22 cellular contexts compared by ENCODE assay signal in genomic region chr11:44884056-44884455, GRCh38.
DNase-seq lines count a peak whose midpoint lies in the region; ATAC-seq, FAIRE-seq and TF ChIP-seq lines count a peak whose summit lies in the region.
"Had no signal": no experiment of that assay in that cellular context is flagged by ENCODE, and none has a peak within 500 bp of the region (broad histone marks: within the 10 kb centered on the region; RNA-seq: fewer than 3 reads in every experiment).

No MANE protein-coding gene starts in this region.

- H3K27ac ChIP-seq in H1 (ENCODE audit: low read depth, low read length): no peak overlapping the region
- H3K27ac ChIP-seq in breast epithelium: no peak overlapping the region
- H3K27ac ChIP-seq: SJSA1 had no signal

- TF ChIP-seq EP300 in H1 (IDR thresholded peaks at IDR 0.05; ENCODE audit: borderline replicate concordance in 1 of 2, low read depth in 2 of 2, low read length in 2 of 2): no peak

- intact Hi-C loops in breast epithelium (cut with DNase I; ENCODE audit: low total_unique reads): no loop called here

- no peak overlapping the region for H2AK5ac ChIP-seq in H1 (ENCODE audit: low read depth, low read length)

- no peak for TF ChIP-seq RAD21 in H1 (IDR thresholded peaks at IDR 0.05 in 1 of 2, conservative IDR thresholded peaks at IDR 0.05 in 1 of 2; ENCODE audit: low read depth in 2 of 2, low read length in 2 of 2)

- CTCF ChIA-PET in H1 (lab: Charles Lee; ENCODE audit: partially characterized antibody) (interaction anchor here (0.9 to 4.1 kb wide), 6 partner anchors 9 to 458 kb away, joined by 3 to 26 read pairs (median 10); no protein-coding TSS in a partner anchor), T-cell (lab: Charles Lee) (no interaction called here)

- H2BK12ac ChIP-seq in H1 (ENCODE audit: low read depth, low read length): peak overlapping the region; percentile 64; the same call in 1 of the 2 replicates

- H2BK120ac ChIP-seq in H1 (replicated peaks; ENCODE audit: low read depth, low read length): no peak overlapping the region

- H3K36me3 ChIP-seq in H1 (ENCODE audit: control insufficient read depth in 2 of 4, insufficient read depth in 4 of 4, low read length in 3 of 4) (no peaks in the 10 kb centered on the region), breast epithelium (no peaks in the 10 kb centered on the region)
- H3K36me3 ChIP-seq: BE2C, SJSA1 had no signal

- H3K79me1 ChIP-seq in H1 (ENCODE audit: low read depth, low read length): no peaks in the 10 kb centered on the region

- H3K9me3 Mint-ChIP-seq in nephron progenitor cell: no peaks in the 10 kb centered on the region
- H3K9me3 Mint-ChIP-seq in type B pancreatic cell: no peaks in the 10 kb centered on the region
- H3K9me3 Mint-ChIP-seq in T-cell: no peaks in the 10 kb centered on the region

- H3K4me1 ChIP-seq in H1 (replicated peaks in 1 of 4; ENCODE audit: control insufficient read depth in 3 of 4, insufficient read depth in 4 of 4, low read length in 3 of 4) (peaks cover 14 to 26% (median 20%) of the 10 kb centered on the region in 4 experiments), breast epithelium (no peaks in the 10 kb centered on the region)

- no peak overlapping the region for H2BK20ac ChIP-seq in H1 (ENCODE audit: low read length)

- no peak overlapping the region for H3K18ac ChIP-seq in H1 (ENCODE audit: extremely low read depth, low read length)

- H2BK15ac ChIP-seq in H1 (ENCODE audit: low read length): no peak overlapping the region

- no peaks in the 10 kb centered on the region for H3K36me3 Mint-ChIP-seq in nephron progenitor cell (ENCODE audit: low read depth)
- H3K36me3 Mint-ChIP-seq in type B pancreatic cell: no peaks in the 10 kb centered on the region
- peaks cover 2% of the 10 kb centered on the region for H3K36me3 Mint-ChIP-seq in T-cell

- no peak overlapping the region for H3K56ac ChIP-seq in H1 (replicated peaks; ENCODE audit: insufficient read length, low read depth, low read length)

- no peak overlapping the region for H2AFZ ChIP-seq in H1 (ENCODE audit: low read length)

- no peak overlapping the region for H3K14ac ChIP-seq in H1 (ENCODE audit: insufficient read length)

- no peaks in the 10 kb centered on the region for H3K79me2 ChIP-seq in H1 (ENCODE audit: control insufficient read depth in 1 of 2, insufficient read depth in 2 of 2, low read length in 2 of 2)

- no peak overlapping the region for H2BK5ac ChIP-seq in H1 (ENCODE audit: low read depth, low read length)

- no peak overlapping the region for H3K4me2 ChIP-seq in H1 (ENCODE audit: insufficient read depth in 1 of 2, low read depth in 2 of 2, low read length in 2 of 2)
- H3K4me2 ChIP-seq: A549 had no signal

- H3K4me3 ChIP-seq in H1 (ENCODE audit: extremely low read depth in 1 of 4, insufficient read depth in 2 of 4, low read depth in 3 of 4, low read length in 4 of 4): no peak overlapping the region
- H3K4me3 ChIP-seq in breast epithelium: no peak overlapping the region
- H3K4me3 ChIP-seq: A549, SJSA1 had no signal

- H3K9ac ChIP-seq in H1 (replicated peaks in 1 of 4; ENCODE audit: extremely low read depth in 1 of 4, low read depth in 3 of 4, low read length in 3 of 4): no peak overlapping the region

- DNase-seq in HuH-7 (ENCODE audit: low spot score): peak; percentile 41
- no peak for DNase-seq in H1 (ENCODE audit: low read depth in 1 of 2, low spot score in 2 of 2)
- DNase-seq in nephron progenitor cell: no peak
- DNase-seq in type B pancreatic cell (ENCODE audit: extremely low spot score, unreplicated experiment): no peak
- DNase-seq in NCI-H1092 (lab: John Stamatoyannopoulos, UW): no peak
- DNase-seq in breast epithelium (ENCODE audit: low spot score in 2 of 2): no peak
- no peak for DNase-seq in T-cell
- DNase-seq: BE2C, EL, GF-D8, H7, MM.1S, NCI-H1048, NCI-H146, NCI-H2029 treated with DMSO at 0.1 percent for 48 hours, NCI-H2171, NCI-H345, NCI-H524, NCI-H774 had no signal

- POLR2A ChIA-PET in H1 (lab: Charles Lee; ENCODE audit: partially characterized antibody): interaction anchor here (0.5 to 1.1 kb wide), 4 partner anchors 10 to 722 kb away, joined by 3 to 4 read pairs (median 3); no protein-coding TSS in a partner anchor
- POLR2A ChIA-PET in T-cell (lab: Charles Lee): no interaction called here

- TF ChIP-seq CTCF in H1 (IDR thresholded peaks at IDR 0.05; ENCODE audit: control extremely low read depth in 1 of 3, insufficient read depth in 1 of 3, low read depth in 1 of 3, low read length in 3 of 3) (no peak), nephron progenitor cell (IDR thresholded peaks at IDR 0.05) (no peak), type B pancreatic cell (conservative IDR thresholded peaks at IDR 0.05) (no peak), breast epithelium (IDR thresholded peaks at IDR 0.05) (no peak)

- TF ChIP-seq POLR2A in H1 (IDR thresholded peaks at IDR 0.05; ENCODE audit: control extremely low read depth in 1 of 2, low read depth in 2 of 2, low read length in 2 of 2): no peak
- TF ChIP-seq POLR2A in breast epithelium (IDR thresholded peaks at IDR 0.05): no peak

- no peak overlapping the region for H4K91ac ChIP-seq in H1 (replicated peaks; ENCODE audit: insufficient read length, low read length)

- H3K9me3 ChIP-seq in H1 (ENCODE audit: insufficient read depth in 2 of 2, low read depth in 1 of 2, low read length in 1 of 2) (no peaks in the 10 kb centered on the region), breast epithelium (no peaks in the 10 kb centered on the region)
- H3K9me3 ChIP-seq: A549, BE2C, SJSA1 had no signal

- H3K4me3 Mint-ChIP-seq in nephron progenitor cell (no peak overlapping the region), type B pancreatic cell (peak overlapping the region; percentile 49), T-cell (no peak overlapping the region)

- no peak for ATAC-seq in T-cell (replicated peaks in 1 of 4)
- ATAC-seq: A549, Panc1 had no signal

- H4K20me1 ChIP-seq in H1 (replicated peaks in 1 of 2; ENCODE audit: control insufficient read depth in 1 of 2, insufficient read depth in 2 of 2, low read length in 2 of 2): no peaks in the 10 kb centered on the region

- H4K5ac ChIP-seq in H1 (ENCODE audit: insufficient read length, low read depth, low read length): no peak overlapping the region

- H3K23ac ChIP-seq in H1 (ENCODE audit: insufficient read length): no peak overlapping the region

- no peak overlapping the region for H3K4ac ChIP-seq in H1 (replicated peaks; ENCODE audit: insufficient read length, low read depth, low read length)

- no peaks in the 10 kb centered on the region; the same call in 1 of the 2 replicates for H3K23me2 ChIP-seq in H1 (ENCODE audit: low read depth, low read length)

- no peak for FAIRE-seq in H1 (lab: Jason Lieb, UNC)
- FAIRE-seq: A549 had no signal

- no peak overlapping the region; the same call in 1 of the 2 replicates for H4K8ac ChIP-seq in H1 (ENCODE audit: extremely low read depth, insufficient read depth, low read length)

- peak overlapping the region; percentile 72 for H3K27ac Mint-ChIP-seq in nephron progenitor cell
- H3K27ac Mint-ChIP-seq in type B pancreatic cell: no peak overlapping the region
- no peak overlapping the region for H3K27ac Mint-ChIP-seq in T-cell

- 82% methylated on average over 6 of the region's 6 CpGs; no CpG with 5 or more reads in 1 of the 2 experiments for WGBS in H1 (ENCODE audit: extremely low coverage in 1 of 2, insufficient coverage in 1 of 2, insufficient read length in 1 of 2, insufficient replicate concordance in 2 of 2, low coverage in 1 of 2, low lambda C conversion rate in 2 of 2, missing lambda C conversion rate in 1 of 2), 2 experiments

- H3K4me1 Mint-ChIP-seq in nephron progenitor cell (peaks cover 53% of the 10 kb centered on the region), type B pancreatic cell (ENCODE audit: unreplicated experiment) (peaks cover 48% of the 10 kb centered on the region), T-cell (peaks cover 0 to 11% (median 7%) of the 10 kb centered on the region in 3 donors)

- H3K27me3 Mint-ChIP-seq in nephron progenitor cell (ENCODE audit: low read depth, poor library complexity) (peaks cover 9% of the 10 kb centered on the region), type B pancreatic cell (no peaks in the 10 kb centered on the region), T-cell (no peaks in the 10 kb centered on the region)

- H3K27me3 ChIP-seq in H1 (replicated peaks in 1 of 4; ENCODE audit: control insufficient read depth in 3 of 4, extremely low read depth in 1 of 4, insufficient read depth in 3 of 4, low read length in 3 of 4) (peaks cover 0 to 17% (median 11%) of the 10 kb centered on the region in 4 experiments; a peak in 6 of 7 replicates), breast epithelium (no peaks in the 10 kb centered on the region)
- H3K27me3 ChIP-seq: BE2C, SJSA1 had no signal

TF ChIP-seq in H1, 55 proteins besides CTCF, POLR2A, EP300 and RAD21 (continues in another document):
- TF ChIP-seq SP1 (IDR thresholded peaks at IDR 0.05; ENCODE audit: low read depth, low read length) (no peak), CBX5 (IDR thresholded peaks at IDR 0.05; ENCODE audit: low read depth, low read length) (no peak), CTBP2 (IDR thresholded peaks at IDR 0.05; ENCODE audit: borderline replicate concordance, insufficient read depth, insufficient read length, low read length) (no peak), ATF2 (IDR thresholded peaks at IDR 0.05; ENCODE audit: low read length) (no peak), CHD1 (IDR thresholded peaks at IDR 0.05; ENCODE audit: low read depth, low read length) (no peak), HDAC2 (IDR thresholded peaks at IDR 0.05; ENCODE audit: borderline replicate concordance in 1 of 2, low read depth in 2 of 2, low read length in 2 of 2) (no peak), CHD2 (IDR thresholded peaks at IDR 0.05; ENCODE audit: low read length) (no peak), KDM5A (IDR thresholded peaks at IDR 0.05; ENCODE audit: low read length) (no peak), SRF (IDR thresholded peaks at IDR 0.05; ENCODE audit: low read depth, low read length) (no peak), NANOG (IDR thresholded peaks at IDR 0.05; ENCODE audit: insufficient read depth, low read depth, low read length, poor library complexity, severe bottlenecking) (no peak), BCL11A (IDR thresholded peaks at IDR 0.05; ENCODE audit: low read depth in 2 of 2, low read length in 2 of 2) (no peak), SP4 (IDR thresholded peaks at IDR 0.05; ENCODE audit: low read length) (no peak), RBBP5 (IDR thresholded peaks at IDR 0.05; ENCODE audit: borderline replicate concordance, low read depth, low read length) (no peak)
